In the genomic region with DNA sequence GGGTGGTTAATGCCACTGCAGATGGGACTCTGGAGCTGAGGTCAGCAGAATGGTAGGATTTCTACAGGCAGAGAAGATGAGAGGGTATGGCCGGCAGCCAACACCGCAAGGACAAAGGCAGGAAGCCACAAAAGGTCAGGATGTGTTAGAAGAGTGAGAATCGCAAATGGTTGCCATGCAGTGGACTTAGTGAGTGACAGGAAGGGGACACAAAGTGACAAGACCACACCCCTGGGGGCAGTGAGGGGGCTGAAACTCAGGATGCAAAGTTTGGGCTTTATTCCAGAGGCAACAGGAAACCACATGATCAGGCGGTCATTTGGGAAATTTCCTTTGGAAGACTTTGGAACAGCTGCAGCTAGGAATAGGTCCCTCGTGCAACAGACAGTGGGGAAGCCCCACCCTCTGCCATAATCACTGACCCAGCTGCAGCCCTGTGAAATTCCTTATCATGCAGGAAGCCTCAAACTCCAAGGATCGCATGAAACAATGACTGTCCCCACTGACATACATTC, we compare ENCODE assay signal across 1 cellular context.
TF ChIP-seq lines count a peak whose summit lies in the region.

No MANE protein-coding gene starts in this region.

TF ChIP-seq in SK-N-SH treated with all-trans-retinoic acid at 6 μM for 48 hours, 23 proteins besides CTCF, POLR2A, EP300 and RAD21 (continued from another document):
- TF ChIP-seq, protein P1, sequence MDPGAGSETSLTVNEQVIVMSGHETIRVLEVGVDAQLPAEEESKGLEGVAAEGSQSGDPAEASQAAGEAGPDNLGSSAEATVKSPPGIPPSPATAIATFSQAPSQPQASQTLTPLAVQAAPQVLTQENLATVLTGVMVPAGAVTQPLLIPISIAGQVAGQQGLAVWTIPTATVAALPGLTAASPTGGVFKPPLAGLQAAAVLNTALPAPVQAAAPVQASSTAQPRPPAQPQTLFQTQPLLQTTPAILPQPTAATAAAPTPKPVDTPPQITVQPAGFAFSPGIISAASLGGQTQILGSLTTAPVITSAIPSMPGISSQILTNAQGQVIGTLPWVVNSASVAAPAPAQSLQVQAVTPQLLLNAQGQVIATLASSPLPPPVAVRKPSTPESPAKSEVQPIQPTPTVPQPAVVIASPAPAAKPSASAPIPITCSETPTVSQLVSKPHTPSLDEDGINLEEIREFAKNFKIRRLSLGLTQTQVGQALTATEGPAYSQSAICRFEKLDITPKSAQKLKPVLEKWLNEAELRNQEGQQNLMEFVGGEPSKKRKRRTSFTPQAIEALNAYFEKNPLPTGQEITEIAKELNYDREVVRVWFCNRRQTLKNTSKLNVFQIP (CRISPR knock-in tag; IDR thresholded peaks at IDR 0.05; ENCODE audit: borderline replicate concordance, low read depth), result no peak
- no peak for TF ChIP-seq ZNF8 (CRISPR knock-in tag; IDR thresholded peaks at IDR 0.05)
- no peak for TF ChIP-seq ZNF565 (CRISPR knock-in tag; conservative IDR thresholded peaks at IDR 0.05; ENCODE audit: low read depth)
- TF ChIP-seq ISL1 (CRISPR knock-in tag; IDR thresholded peaks at IDR 0.05), result no peak
